In the genomic region with DNA sequence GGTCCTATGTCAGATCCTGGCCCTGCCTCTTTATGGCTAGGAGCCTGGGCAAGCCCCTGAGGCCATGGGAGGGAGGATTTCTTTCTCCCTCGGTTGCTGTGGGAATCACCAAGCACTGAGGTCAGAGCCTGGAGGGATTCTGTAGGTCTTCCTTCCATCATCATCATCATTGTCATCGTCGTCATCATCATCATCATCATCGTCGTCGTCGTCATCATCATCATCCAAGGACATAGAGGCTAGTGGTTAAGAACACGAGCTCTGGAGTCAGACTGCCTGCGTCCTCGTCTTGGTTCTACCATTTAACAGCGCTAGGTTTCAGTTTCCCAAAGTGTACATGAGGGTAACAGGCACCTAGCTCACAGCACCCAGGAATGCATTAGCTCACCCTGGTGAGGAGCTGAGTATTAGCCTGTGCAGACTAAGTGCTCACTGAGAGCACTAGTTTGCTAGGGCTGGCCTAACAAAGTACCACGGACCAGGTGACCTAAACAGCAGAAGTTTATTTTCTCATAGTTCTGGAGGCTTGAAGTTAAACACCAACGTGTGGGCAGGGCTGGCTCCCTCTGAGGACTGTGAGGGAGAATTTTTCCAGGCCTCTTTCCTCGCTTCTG, we compare ENCODE assay signal across 24 cellular contexts.
"Had no signal": no experiment of that assay in that cellular context is flagged by ENCODE, and none has a peak within 500 bp of the region (broad histone marks: within the 10 kb centered on the region; RNA-seq: fewer than 3 reads in every experiment).

No MANE protein-coding gene starts in this region.

- H3K4me3 ChIP-seq: hepatocyte, left lung, mucosa of descending colon, ovary, prostate gland, sigmoid colon, spleen, suprapubic skin, thoracic aorta, tibial artery, uterus had no signal

- H3K36me3 ChIP-seq: left lung, ovary, prostate gland, sigmoid colon, spleen, suprapubic skin, thoracic aorta, tibial artery, uterus had no signal

- H3K27ac ChIP-seq: hepatocyte, left lung, ovary, prostate gland, sigmoid colon, spleen, suprapubic skin, thoracic aorta, tibial artery, uterus had no signal

- ATAC-seq: left colon; left lung; mucosa of descending colon; naive thymus-derived CD4-positive, alpha-beta T cell; natural killer cell treated with Interleukin-12 subunit alpha and Interleukin-12 subunit beta and Interleukin-15 and Interleukin-18, amount 100 ng/mL, for 72 hours; right cardiac atrium; stimulated activated effector memory CD8-positive, alpha-beta T cell treated with anti-CD3 and anti-CD28 coated beads, Interleukin-12 subunit alpha, Interleukin-12 subunit beta, amount 100 ng/mL, for 72 hours had no signal

- H3K4me2 ChIP-seq: hepatocyte had no signal

- H2AFZ ChIP-seq: hepatocyte had no signal

- H3K79me2 ChIP-seq: hepatocyte had no signal

- FAIRE-seq: small intestine had no signal

- DNase-seq: islet precursor cell; kidney glomerular epithelial cell; left colon; left lung; midbrain; mucosa of descending colon; naive thymus-derived CD4-positive, alpha-beta T cell; ovary; retina; right cardiac atrium; sigmoid colon; small intestine; spleen; stimulated activated CD4-positive, alpha-beta T cell treated with anti-CD3 and anti-CD28 coated beads, Interleukin-4, amount 100 ng/mL, for 24 hours; stimulated activated naive CD4-positive, alpha-beta T cell; tibial artery; trophoblast cell; uterus had no signal

- H3K9me3 ChIP-seq: left lung, mucosa of descending colon, ovary, prostate gland, sigmoid colon, spleen, suprapubic skin, thoracic aorta, tibial artery, uterus had no signal

- H3K27me3 ChIP-seq: ovary, sigmoid colon, uterus had no signal

- H3K4me1 ChIP-seq: left lung, prostate gland, sigmoid colon, spleen, suprapubic skin, tibial artery, uterus had no signal
